Comparison of ENCODE assay signal across 2 cellular contexts in genomic region chr3:129442947-129443346, GRCh38.
TF ChIP-seq lines count a peak whose summit lies in the region.

No MANE protein-coding gene starts in this region.

TF ChIP-seq in IMR-90, 13 proteins besides CTCF, POLR2A, EP300 and RAD21:
- no peak for TF ChIP-seq MAZ (IDR thresholded peaks at IDR 0.05; ENCODE audit: borderline replicate concordance, low read depth, low read length)
- TF ChIP-seq RFX5 (IDR thresholded peaks at IDR 0.05; ENCODE audit: low read depth, low read length) = no peak
- no peak for TF ChIP-seq BHLHE40 (IDR thresholded peaks at IDR 0.05; ENCODE audit: low read depth, low read length)
- no peak for TF ChIP-seq USF2 (IDR thresholded peaks at IDR 0.05; ENCODE audit: low read depth, low read length)
- no peak for TF ChIP-seq SMC3 (IDR thresholded peaks at IDR 0.05; ENCODE audit: low read depth, low read length)
- no peak for TF ChIP-seq FOS (IDR thresholded peaks at IDR 0.05; ENCODE audit: low read depth, low read length)

TF ChIP-seq in HepG2, 621 proteins besides CTCF, POLR2A, EP300 and RAD21:
- TF ChIP-seq ZNF275 (CRISPR knock-in tag; IDR thresholded peaks at IDR 0.05; ENCODE audit: borderline replicate concordance) = no peak
- no peak for TF ChIP-seq ZNF333 (CRISPR knock-in tag; IDR thresholded peaks at IDR 0.05; ENCODE audit: borderline replicate concordance)
- no peak for TF ChIP-seq ZGPAT (CRISPR knock-in tag; IDR thresholded peaks at IDR 0.05)
- no peak for TF ChIP-seq MLLT10 (CRISPR knock-in tag; IDR thresholded peaks at IDR 0.05)
- no peak for TF ChIP-seq ZNF335 (CRISPR knock-in tag; IDR thresholded peaks at IDR 0.05)
- TF ChIP-seq IKZF5 (CRISPR knock-in tag; IDR thresholded peaks at IDR 0.05) = no peak
- no peak for TF ChIP-seq ZFAT (CRISPR knock-in tag; conservative IDR thresholded peaks at IDR 0.05)
- no peak for TF ChIP-seq ZNF230 (CRISPR knock-in tag; IDR thresholded peaks at IDR 0.05)
- TF ChIP-seq STAG1 (CRISPR knock-in tag; IDR thresholded peaks at IDR 0.05) = no peak
- no peak for TF ChIP-seq CCDC6 (CRISPR knock-in tag; IDR thresholded peaks at IDR 0.05)
